ENCODE assay signal across 29 cellular contexts in genomic region chr15:70185251-70185711, GRCh38.
DNase-seq lines count a peak whose midpoint lies in the region; ATAC-seq, FAIRE-seq and TF ChIP-seq lines count a peak whose summit lies in the region.
"Had no signal": no experiment of that assay in that cellular context is flagged by ENCODE, and none has a peak within 500 bp of the region (broad histone marks: within the 10 kb centered on the region; RNA-seq: fewer than 3 reads in every experiment).

No MANE protein-coding gene starts in this region.

- no peak overlapping the region for H3K4me3 ChIP-seq in Caco-2 (ENCODE audit: low read depth, low read length)
- H3K4me3 ChIP-seq in bronchial epithelial cell (ENCODE audit: low read depth, low read length): no peak overlapping the region
- H3K4me3 ChIP-seq: heart right ventricle, left lung, thoracic aorta had no signal

- no peaks in the 10 kb centered on the region for H3K9me3 ChIP-seq in Caco-2
- H3K9me3 ChIP-seq: heart right ventricle, left lung, thoracic aorta had no signal

- H3K36me3 Mint-ChIP-seq in Caco-2 (ENCODE audit: insufficient read depth, unreplicated experiment): no peaks in the 10 kb centered on the region
- H3K36me3 Mint-ChIP-seq in nephron progenitor cell (ENCODE audit: low read depth): no peaks in the 10 kb centered on the region
- H3K36me3 Mint-ChIP-seq: activated CD8-positive, alpha-beta memory T cell treated with anti-CD3 and anti-CD28 coated beads, Interleukin-2, amount 10 ng/mL, durations not matched to agents 7 days and 5 days; activated naive CD4-positive, alpha-beta T cell treated with anti-CD3 and anti-CD28 coated beads, Interleukin-2, amount 10 ng/mL, durations not matched to agents 7 days and 5 days; CD14-positive monocyte; natural killer cell had no signal

- no peaks in the 10 kb centered on the region for H3K9me3 Mint-ChIP-seq in Caco-2 (ENCODE audit: unreplicated experiment)
- no peaks in the 10 kb centered on the region for H3K9me3 Mint-ChIP-seq in nephron progenitor cell
- H3K9me3 Mint-ChIP-seq: activated naive CD4-positive, alpha-beta T cell treated with anti-CD3 and anti-CD28 coated beads, Interleukin-2, amount 10 ng/mL, durations not matched to agents 7 days and 5 days; natural killer cell; T-helper 2 cell treated with Interferon-gamma antibody and Interleukin-4, amounts not matched to agents 5 μg/mL and 100 μg/mL, for 36 hours had no signal

- H3K36me3 ChIP-seq in Caco-2 (ENCODE audit: control insufficient read depth, insufficient read depth, low read length): no peaks in the 10 kb centered on the region
- no peaks in the 10 kb centered on the region for H3K36me3 ChIP-seq in bronchial epithelial cell (ENCODE audit: control insufficient read depth, insufficient read depth, low read length)
- H3K36me3 ChIP-seq: heart right ventricle, left lung, thoracic aorta had no signal

- H3K27me3 ChIP-seq in Caco-2 (replicated peaks; ENCODE audit: control insufficient read depth, insufficient read depth, low read length) (no peaks in the 10 kb centered on the region), bronchial epithelial cell (ENCODE audit: control insufficient read depth, insufficient read depth, low read length) (peaks cover 4% of the 10 kb centered on the region)
- H3K27me3 ChIP-seq: left lung had no signal

- no peaks in the 10 kb centered on the region for H3K27me3 Mint-ChIP-seq in Caco-2 (ENCODE audit: insufficient read depth, unreplicated experiment)
- H3K27me3 Mint-ChIP-seq in nephron progenitor cell (ENCODE audit: low read depth, poor library complexity): peaks cover 31% of the 10 kb centered on the region

- CTCF ChIA-PET in Caco-2 (lab: Charles Lee): no interaction called here

- BruUV-seq in Caco-2 (replicated peaks; lab: Mats Ljungman, UMichigan): no TSS peak

- intact Hi-C loops in Caco-2 (cut with micrococcal nuclease; ENCODE audit: unreplicated experiment): no loop called here

- no peak for ATAC-seq in esophagus mucosa
- ATAC-seq: activated CD8-positive, alpha-beta memory T cell treated with anti-CD3 and anti-CD28 coated beads, Interleukin-2, amount 10 ng/mL, durations not matched to agents 7 days and 5 days; HCT116; left lung; natural killer cell; stimulated activated naive CD8-positive, alpha-beta T cell treated with anti-CD3 and anti-CD28 coated beads, Interleukin-15, Interleukin-2, amounts not matched to agents 100 U/mL and 50 U/mL, for 24 hours had no signal

- H3K4me3 Mint-ChIP-seq in Caco-2 (ENCODE audit: unreplicated experiment): no peak overlapping the region
- H3K4me3 Mint-ChIP-seq in nephron progenitor cell: no peak overlapping the region
- H3K4me3 Mint-ChIP-seq: activated CD8-positive, alpha-beta memory T cell treated with anti-CD3 and anti-CD28 coated beads, Interleukin-2, amount 10 ng/mL, durations not matched to agents 7 days and 5 days; activated naive CD4-positive, alpha-beta T cell treated with anti-CD3 and anti-CD28 coated beads, Interleukin-2, amount 10 ng/mL, durations not matched to agents 7 days and 5 days; CD14-positive monocyte; natural killer cell; T-helper 2 cell treated with Interferon-gamma antibody and Interleukin-4, amounts not matched to agents 5 μg/mL and 100 μg/mL, for 36 hours had no signal

- H3K27ac Mint-ChIP-seq in Caco-2 (ENCODE audit: unreplicated experiment) (peak overlapping the region; percentile 6), nephron progenitor cell (peak overlapping the region; percentile 4)
- H3K27ac Mint-ChIP-seq: activated CD8-positive, alpha-beta memory T cell treated with anti-CD3 and anti-CD28 coated beads, Interleukin-2, amount 10 ng/mL, durations not matched to agents 7 days and 5 days; activated naive CD4-positive, alpha-beta T cell treated with anti-CD3 and anti-CD28 coated beads, Interleukin-2, amount 10 ng/mL, durations not matched to agents 7 days and 5 days; natural killer cell; T-helper 2 cell treated with Interferon-gamma antibody and Interleukin-4, amounts not matched to agents 5 μg/mL and 100 μg/mL, for 36 hours had no signal

- peaks cover 8% of the 10 kb centered on the region for H3K4me1 Mint-ChIP-seq in Caco-2 (ENCODE audit: low read depth, unreplicated experiment)
- H3K4me1 Mint-ChIP-seq in nephron progenitor cell: peaks cover 41% of the 10 kb centered on the region
- H3K4me1 Mint-ChIP-seq: activated CD8-positive, alpha-beta memory T cell treated with anti-CD3 and anti-CD28 coated beads, Interleukin-2, amount 10 ng/mL, durations not matched to agents 7 days and 5 days; activated naive CD4-positive, alpha-beta T cell treated with anti-CD3 and anti-CD28 coated beads, Interleukin-2, amount 10 ng/mL, durations not matched to agents 7 days and 5 days; natural killer cell had no signal

- TF ChIP-seq CTCF in Caco-2 (IDR thresholded peaks at IDR 0.05; ENCODE audit: insufficient read depth in 1 of 2, low read depth in 1 of 2, low read length in 1 of 2, severe bottlenecking in 1 of 2, unreplicated experiment in 1 of 2): no peak
- no peak for TF ChIP-seq CTCF in bronchial epithelial cell (IDR thresholded peaks at IDR 0.05; ENCODE audit: insufficient read depth, low read length, severe bottlenecking)
- no peak for TF ChIP-seq CTCF in nephron progenitor cell (IDR thresholded peaks at IDR 0.05)

- no peak for DNase-seq in Caco-2
- DNase-seq in NCI-H82 (lab: John Stamatoyannopoulos, UW): peak; percentile 92
- no peak for DNase-seq in bronchial epithelial cell (ENCODE audit: low read depth)
- DNase-seq in nephron progenitor cell: no peak
- DNase-seq in NCI-H187 (lab: John Stamatoyannopoulos, UW): no peak
- no peak for DNase-seq in NK-92 treated with Interleukin-12 subunit alpha and Interleukin-12 subunit beta, amount 100 ng/mL, for 24 hours (lab: John Stamatoyannopoulos, UW)
- no peak for DNase-seq in AG08395 (ENCODE audit: low spot score)
- DNase-seq: ACHN; activated CD4-positive, alpha-beta T cell treated with anti-CD3 and anti-CD28 coated beads, Interleukin-2, amount 50 U/mL, for 1 hour; activated CD8-positive, alpha-beta memory T cell treated with anti-CD3 and anti-CD28 coated beads, Interleukin-2, amount 10 ng/mL, durations not matched to agents 7 days and 5 days; activated naive CD4-positive, alpha-beta T cell treated with anti-CD3 and anti-CD28 coated beads, Interleukin-2, amount 10 ng/mL, durations not matched to agents 7 days and 5 days; anterior cingulate cortex; caudate nucleus; EL; foreskin fibroblast; heart right ventricle; left lung; midbrain; natural killer cell; NCI-H1436 treated with DMSO at 0.1 percent for 48 hours; NCI-H524 treated with DMSO at 0.1 percent for 48 hours; right cardiac atrium; stimulated activated naive CD8-positive, alpha-beta T cell treated with anti-CD3 and anti-CD28 coated beads, Interleukin-15, Interleukin-2, amounts not matched to agents 100 U/mL and 50 U/mL, for 24 hours had no signal

- POLR2A ChIA-PET in Caco-2 (lab: Charles Lee): no interaction called here

- H3K4me1 ChIP-seq in Caco-2: peaks cover 6% of the 10 kb centered on the region
- H3K4me1 ChIP-seq: left lung had no signal

- FAIRE-seq in bronchial epithelial cell (lab: Jason Lieb, UNC): peak; percentile 32
- FAIRE-seq: D721Med had no signal
